ENCODE assay signal across 1 cellular context in the genomic region with DNA sequence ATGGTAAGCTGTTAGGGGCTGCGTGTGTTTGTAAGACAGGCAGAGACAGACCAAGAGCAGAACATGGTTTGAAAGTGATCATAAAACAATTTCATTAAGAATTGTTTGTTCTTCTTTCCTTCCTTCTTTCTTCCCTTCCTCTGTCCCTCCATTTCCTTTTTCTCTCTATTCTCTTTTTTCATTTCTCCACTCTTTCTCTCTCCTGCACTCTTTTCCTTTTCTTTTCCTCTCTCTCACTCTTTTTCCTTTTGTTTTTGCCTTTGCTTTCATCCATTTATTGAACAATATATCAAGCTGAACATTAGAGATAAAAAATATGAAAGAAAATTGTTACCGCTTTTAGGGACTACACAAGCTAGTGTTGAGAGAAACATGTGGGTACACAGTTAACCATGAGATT.
TF ChIP-seq lines count a peak whose summit lies in the region.

No MANE protein-coding gene starts in this region.

TF ChIP-seq in K562, 482 proteins besides CTCF, POLR2A, EP300 and RAD21 (continued from another document):
- TF ChIP-seq, protein P1, sequence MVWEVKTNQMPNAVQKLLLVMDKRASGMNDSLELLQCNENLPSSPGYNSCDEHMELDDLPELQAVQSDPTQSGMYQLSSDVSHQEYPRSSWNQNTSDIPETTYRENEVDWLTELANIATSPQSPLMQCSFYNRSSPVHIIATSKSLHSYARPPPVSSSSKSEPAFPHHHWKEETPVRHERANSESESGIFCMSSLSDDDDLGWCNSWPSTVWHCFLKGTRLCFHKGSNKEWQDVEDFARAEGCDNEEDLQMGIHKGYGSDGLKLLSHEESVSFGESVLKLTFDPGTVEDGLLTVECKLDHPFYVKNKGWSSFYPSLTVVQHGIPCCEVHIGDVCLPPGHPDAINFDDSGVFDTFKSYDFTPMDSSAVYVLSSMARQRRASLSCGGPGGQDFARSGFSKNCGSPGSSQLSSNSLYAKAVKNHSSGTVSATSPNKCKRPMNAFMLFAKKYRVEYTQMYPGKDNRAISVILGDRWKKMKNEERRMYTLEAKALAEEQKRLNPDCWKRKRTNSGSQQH (CRISPR knock-in tag; IDR thresholded peaks at IDR 0.05): 0 out of 2 replicates have a peak, but pooled peaks have one; percentile 56
- TF ChIP-seq, protein P2, sequence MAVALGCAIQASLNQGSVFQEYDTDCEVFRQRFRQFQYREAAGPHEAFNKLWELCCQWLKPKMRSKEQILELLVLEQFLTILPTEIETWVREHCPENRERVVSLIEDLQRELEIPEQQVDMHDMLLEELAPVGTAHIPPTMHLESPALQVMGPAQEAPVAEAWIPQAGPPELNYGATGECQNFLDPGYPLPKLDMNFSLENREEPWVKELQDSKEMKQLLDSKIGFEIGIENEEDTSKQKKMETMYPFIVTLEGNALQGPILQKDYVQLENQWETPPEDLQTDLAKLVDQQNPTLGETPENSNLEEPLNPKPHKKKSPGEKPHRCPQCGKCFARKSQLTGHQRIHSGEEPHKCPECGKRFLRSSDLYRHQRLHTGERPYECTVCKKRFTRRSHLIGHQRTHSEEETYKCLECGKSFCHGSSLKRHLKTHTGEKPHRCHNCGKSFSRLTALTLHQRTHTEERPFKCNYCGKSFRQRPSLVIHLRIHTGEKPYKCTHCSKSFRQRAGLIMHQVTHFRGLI (CRISPR knock-in tag; IDR thresholded peaks at IDR 0.05): no peak
- TF ChIP-seq, protein P3, sequence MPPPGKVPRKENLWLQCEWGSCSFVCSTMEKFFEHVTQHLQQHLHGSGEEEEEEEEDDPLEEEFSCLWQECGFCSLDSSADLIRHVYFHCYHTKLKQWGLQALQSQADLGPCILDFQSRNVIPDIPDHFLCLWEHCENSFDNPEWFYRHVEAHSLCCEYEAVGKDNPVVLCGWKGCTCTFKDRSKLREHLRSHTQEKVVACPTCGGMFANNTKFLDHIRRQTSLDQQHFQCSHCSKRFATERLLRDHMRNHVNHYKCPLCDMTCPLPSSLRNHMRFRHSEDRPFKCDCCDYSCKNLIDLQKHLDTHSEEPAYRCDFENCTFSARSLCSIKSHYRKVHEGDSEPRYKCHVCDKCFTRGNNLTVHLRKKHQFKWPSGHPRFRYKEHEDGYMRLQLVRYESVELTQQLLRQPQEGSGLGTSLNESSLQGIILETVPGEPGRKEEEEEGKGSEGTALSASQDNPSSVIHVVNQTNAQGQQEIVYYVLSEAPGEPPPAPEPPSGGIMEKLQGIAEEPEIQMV (tag; conservative IDR thresholded peaks at IDR 0.05; ENCODE audit: low read depth): peak; percentile 49; the same call in 1 of the 2 replicates
- no peak for TF ChIP-seq CBX3 (IDR thresholded peaks at IDR 0.05; ENCODE audit: borderline replicate concordance in 1 of 2, low read length in 2 of 2)
- TF ChIP-seq BRD9 (IDR thresholded peaks at IDR 0.05; ENCODE audit: low read depth, partially characterized antibody): peak; percentile 63
- TF ChIP-seq, protein P4, sequence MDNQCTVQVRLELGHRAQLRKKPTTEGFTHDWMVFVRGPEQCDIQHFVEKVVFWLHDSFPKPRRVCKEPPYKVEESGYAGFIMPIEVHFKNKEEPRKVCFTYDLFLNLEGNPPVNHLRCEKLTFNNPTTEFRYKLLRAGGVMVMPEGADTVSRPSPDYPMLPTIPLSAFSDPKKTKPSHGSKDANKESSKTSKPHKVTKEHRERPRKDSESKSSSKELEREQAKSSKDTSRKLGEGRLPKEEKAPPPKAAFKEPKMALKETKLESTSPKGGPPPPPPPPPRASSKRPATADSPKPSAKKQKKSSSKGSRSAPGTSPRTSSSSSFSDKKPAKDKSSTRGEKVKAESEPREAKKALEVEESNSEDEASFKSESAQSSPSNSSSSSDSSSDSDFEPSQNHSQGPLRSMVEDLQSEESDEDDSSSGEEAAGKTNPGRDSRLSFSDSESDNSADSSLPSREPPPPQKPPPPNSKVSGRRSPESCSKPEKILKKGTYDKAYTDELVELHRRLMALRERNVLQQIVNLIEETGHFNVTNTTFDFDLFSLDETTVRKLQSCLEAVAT (IDR thresholded peaks at IDR 0.05): peak in 1 of 2 experiments; percentile 40; a peak in 1 of 4 replicates
- TF ChIP-seq BRD4 (IDR thresholded peaks at IDR 0.05): peak; percentile 30; the same call in 1 of the 2 replicates
- peak; percentile 17; the same call in 1 of the 2 replicates for TF ChIP-seq EHMT2 (IDR thresholded peaks at IDR 0.05)
- TF ChIP-seq, protein P5, sequence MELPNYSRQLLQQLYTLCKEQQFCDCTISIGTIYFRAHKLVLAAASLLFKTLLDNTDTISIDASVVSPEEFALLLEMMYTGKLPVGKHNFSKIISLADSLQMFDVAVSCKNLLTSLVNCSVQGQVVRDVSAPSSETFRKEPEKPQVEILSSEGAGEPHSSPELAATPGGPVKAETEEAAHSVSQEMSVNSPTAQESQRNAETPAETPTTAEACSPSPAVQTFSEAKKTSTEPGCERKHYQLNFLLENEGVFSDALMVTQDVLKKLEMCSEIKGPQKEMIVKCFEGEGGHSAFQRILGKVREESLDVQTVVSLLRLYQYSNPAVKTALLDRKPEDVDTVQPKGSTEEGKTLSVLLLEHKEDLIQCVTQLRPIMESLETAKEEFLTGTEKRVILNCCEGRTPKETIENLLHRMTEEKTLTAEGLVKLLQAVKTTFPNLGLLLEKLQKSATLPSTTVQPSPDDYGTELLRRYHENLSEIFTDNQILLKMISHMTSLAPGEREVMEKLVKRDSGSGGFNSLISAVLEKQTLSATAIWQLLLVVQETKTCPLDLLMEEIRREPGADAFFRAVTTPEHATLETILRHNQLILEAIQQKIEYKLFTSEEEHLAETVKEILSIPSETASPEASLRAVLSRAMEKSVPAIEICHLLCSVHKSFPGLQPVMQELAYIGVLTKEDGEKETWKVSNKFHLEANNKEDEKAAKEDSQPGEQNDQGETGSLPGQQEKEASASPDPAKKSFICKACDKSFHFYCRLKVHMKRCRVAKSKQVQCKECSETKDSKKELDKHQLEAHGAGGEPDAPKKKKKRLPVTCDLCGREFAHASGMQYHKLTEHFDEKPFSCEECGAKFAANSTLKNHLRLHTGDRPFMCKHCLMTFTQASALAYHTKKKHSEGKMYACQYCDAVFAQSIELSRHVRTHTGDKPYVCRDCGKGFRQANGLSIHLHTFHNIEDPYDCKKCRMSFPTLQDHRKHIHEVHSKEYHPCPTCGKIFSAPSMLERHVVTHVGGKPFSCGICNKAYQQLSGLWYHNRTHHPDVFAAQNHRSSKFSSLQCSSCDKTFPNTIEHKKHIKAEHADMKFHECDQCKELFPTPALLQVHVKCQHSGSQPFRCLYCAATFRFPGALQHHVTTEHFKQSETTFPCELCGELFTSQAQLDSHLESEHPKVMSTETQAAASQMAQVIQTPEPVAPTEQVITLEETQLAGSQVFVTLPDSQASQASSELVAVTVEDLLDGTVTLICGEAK (IDR thresholded peaks at IDR 0.05): 0 out of 2 replicates have a peak, but pooled peaks have one; percentile 23
- TF ChIP-seq, protein P5 (CRISPR knock-in tag; IDR thresholded peaks at IDR 0.05): no peak
- TF ChIP-seq YBX1 (IDR thresholded peaks at IDR 0.05): 0 out of 2 replicates have a peak, but pooled peaks have one; percentile 67
- 0 out of 2 replicates have a peak, but pooled peaks have one; percentile 41 for TF ChIP-seq ELF4 (CRISPR knock-in tag; IDR thresholded peaks at IDR 0.05)
